31 cellular contexts compared by ENCODE assay signal in the genomic region with DNA sequence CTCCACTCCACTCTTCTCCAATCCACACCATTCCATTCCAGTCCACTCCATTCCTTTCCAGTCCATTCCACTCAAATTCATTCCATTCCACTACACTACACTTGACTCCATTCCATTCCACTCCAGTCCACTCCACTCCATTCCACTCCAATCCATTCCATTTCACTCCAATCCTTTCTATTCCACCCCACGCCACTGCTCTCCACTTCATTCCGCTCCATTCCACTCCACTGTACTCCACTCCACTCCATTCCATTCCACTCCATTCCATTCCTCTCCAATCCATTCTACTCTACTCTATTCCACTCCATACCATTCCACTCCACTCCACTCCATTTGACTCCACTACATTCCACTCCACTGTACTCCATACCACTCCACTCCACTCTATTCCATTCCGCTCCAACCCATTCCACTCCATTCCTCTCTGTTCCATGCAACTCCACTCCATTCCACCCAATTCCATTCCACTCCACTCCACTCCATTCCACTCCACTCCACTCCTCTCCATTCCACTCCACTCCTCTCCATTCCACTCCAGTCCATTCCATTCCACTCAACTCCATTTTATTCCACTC. TPM values are rescaled to one million over a fixed set of nuclear protein-coding genes. Genes with fewer than 3 reads are reported as not detected.
"Had no signal": no experiment of that assay in that cellular context is flagged by ENCODE, and none has a peak within 500 bp of the region (broad histone marks: within the 10 kb centered on the region; RNA-seq: fewer than 3 reads in every experiment).

No MANE protein-coding gene starts in this region.

- H3K4me3 ChIP-seq: coronary artery, dorsolateral prefrontal cortex, esophagus squamous epithelium, gastrocnemius medialis, heart right ventricle, left lung, lower lobe of right lung, mucosa of descending colon had no signal

- H3K9me3 ChIP-seq: esophagus squamous epithelium, gastrocnemius medialis, lower lobe of right lung had no signal

- H3K36me3 ChIP-seq: esophagus squamous epithelium, gastrocnemius medialis, heart right ventricle, left lung, lower lobe of right lung had no signal

- ATAC-seq: gastrocnemius medialis, left lung, left ventricle myocardium superior, mucosa of descending colon had no signal

- H3K4me1 ChIP-seq: esophagus squamous epithelium, gastrocnemius medialis, heart right ventricle, left lung, lower lobe of right lung had no signal

- DNase-seq: dermis blood vessel endothelial cell; dorsolateral prefrontal cortex; effector CD4-positive, alpha-beta T cell; effector memory CD4-positive, alpha-beta T cell; erythroblast; esophagus squamous epithelium; foreskin fibroblast; foreskin melanocyte; gastrocnemius medialis; glutamatergic neuron; head of caudate nucleus; heart right ventricle; hippocampal formation; left cardiac atrium; left lung; left ventricle myocardium superior; lower lobe of right lung; mesenchymal stem cell; mucosa of descending colon; naive B cell had no signal

- H3K27ac ChIP-seq: coronary artery, dorsolateral prefrontal cortex, epithelial cell of prostate, esophagus squamous epithelium, gastrocnemius medialis, heart right ventricle, left lung, lower lobe of right lung had no signal

RNA-seq across cellular contexts. Expression of a gene that starts 23.4 kb away (rescaled TPM):
- total RNA-seq: dermis blood vessel endothelial cell, dorsolateral prefrontal cortex, esophagus mucosa, esophagus squamous epithelium, gastrocnemius medialis, glomerular endothelial cell, heart right ventricle, kidney epithelial cell, left cardiac atrium, left lung, left ventricle myocardium superior, lower leg skin, lower lobe of right lung, lung microvascular endothelial cell, mesenteric fat pad, mesothelial cell of epicardium, mucosa of descending colon, myocyte had no signal
- polyA plus RNA-seq: heart right ventricle, keratinocyte had no signal
